In genomic region chr14:23078692-23079116, GRCh38 we compare ENCODE assay signal across 1 cellular context.
TF ChIP-seq lines count a peak whose summit lies in the region.

No MANE protein-coding gene starts in this region.

TF ChIP-seq in endothelial cell of umbilical vein, 7 proteins besides CTCF, POLR2A, EP300 and RAD21:
- TF ChIP-seq MYC (IDR thresholded peaks at IDR 0.05; ENCODE audit: low read depth, low read length) = no peak
- TF ChIP-seq JUN (IDR thresholded peaks at IDR 0.05; ENCODE audit: borderline replicate concordance, insufficient read depth, insufficient read length, low read depth) = peak; percentile 63
- no peak for TF ChIP-seq GATA2 (IDR thresholded peaks at IDR 0.05; ENCODE audit: insufficient read depth, insufficient read length, low read depth, low read length)
- peak; percentile 98 for TF ChIP-seq FOS (IDR thresholded peaks at IDR 0.05; ENCODE audit: borderline replicate concordance, insufficient read depth, low read length)
- TF ChIP-seq POLR2AphosphoS5 (IDR thresholded peaks at IDR 0.05; ENCODE audit: insufficient read depth, low read depth, low read length) = peak; percentile 50
- TF ChIP-seq EZH2 (IDR thresholded peaks at IDR 0.05; ENCODE audit: borderline replicate concordance, low read depth, low read length, severe bottlenecking) = no peak
- peak; percentile 39 for TF ChIP-seq MAX (IDR thresholded peaks at IDR 0.05; ENCODE audit: insufficient read depth, insufficient read length)
